ENCODE assay signal across 8 cellular contexts in the genomic region with DNA sequence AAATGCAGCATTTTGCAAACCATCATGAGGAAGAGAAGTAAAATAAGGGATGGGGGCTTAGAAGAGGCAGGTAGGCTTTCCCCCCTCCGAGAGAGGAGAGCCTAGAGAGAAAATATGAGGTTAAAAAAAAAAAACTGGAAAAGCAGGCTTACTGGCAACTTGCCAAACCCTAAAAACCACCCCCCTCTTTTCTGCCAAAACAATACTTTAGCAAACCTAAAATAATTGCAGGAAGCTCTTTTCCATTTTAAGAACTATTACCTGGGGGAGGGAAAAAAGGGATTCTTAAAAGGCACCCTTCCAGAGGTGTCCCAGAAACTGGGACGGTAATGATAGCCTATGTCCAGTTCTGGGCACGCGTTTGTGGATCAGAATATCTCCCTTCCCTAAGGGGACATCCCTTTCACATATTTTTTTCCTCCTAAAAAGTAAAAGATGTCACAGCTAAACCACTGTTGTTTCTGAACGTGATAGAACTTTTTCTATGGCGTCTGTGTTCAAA. TPM values are rescaled to one million over a fixed set of nuclear protein-coding genes. Genes with fewer than 3 reads are reported as not detected.
DNase-seq lines count a peak whose midpoint lies in the region; ATAC-seq and TF ChIP-seq lines count a peak whose summit lies in the region.

No MANE protein-coding gene starts in this region.

- H3K9me3 Mint-ChIP-seq in activated naive CD4-positive, alpha-beta T cell treated with anti-CD3 and anti-CD28 coated beads for 36 hours = no peaks in the 10 kb centered on the region

- H3K27me3 ChIP-seq in ascending aorta = no peaks in the 10 kb centered on the region
- H3K27me3 ChIP-seq in right lobe of liver = no peaks in the 10 kb centered on the region
- H3K27me3 ChIP-seq in upper lobe of left lung = no peaks in the 10 kb centered on the region

- no peaks in the 10 kb centered on the region for H3K36me3 ChIP-seq in ascending aorta
- no peaks in the 10 kb centered on the region for H3K36me3 ChIP-seq in right lobe of liver
- H3K36me3 ChIP-seq in upper lobe of left lung = no peaks in the 10 kb centered on the region

- no peak overlapping the region for H3K27ac Mint-ChIP-seq in activated naive CD4-positive, alpha-beta T cell treated with anti-CD3 and anti-CD28 coated beads for 36 hours

- no peaks in the 10 kb centered on the region for H3K36me3 Mint-ChIP-seq in activated naive CD4-positive, alpha-beta T cell treated with anti-CD3 and anti-CD28 coated beads for 36 hours (ENCODE audit: low read depth)

- H3K4me3 ChIP-seq in ascending aorta (peak overlapping the region; percentile 74 to 95), right lobe of liver (peak overlapping the region; percentile 69 to 83 (median 74)), upper lobe of left lung (peak overlapping the region; percentile 46 to 93 (median 69))

- H3K27ac ChIP-seq in ascending aorta = peak overlapping the region; percentile 95 to 98
- peak overlapping the region; percentile 58 to 98 (median 62) for H3K27ac ChIP-seq in right lobe of liver
- peak overlapping the region; percentile 75 to 96 (median 90) for H3K27ac ChIP-seq in upper lobe of left lung

- no peak for TF ChIP-seq POLR2A in right lobe of liver (IDR thresholded peaks at IDR 0.05)
- no peak for TF ChIP-seq POLR2A in upper lobe of left lung (IDR thresholded peaks at IDR 0.05)

- DNase-seq in activated naive CD4-positive, alpha-beta T cell treated with anti-CD3 and anti-CD28 coated beads for 36 hours = no peak
- DNase-seq in activated naive CD4-positive, alpha-beta T cell (lab: John Stamatoyannopoulos, UW) = no peak
- no peak for DNase-seq in ascending aorta (ENCODE audit: low spot score in 2 of 2)
- no peak for DNase-seq in right lobe of liver
- no peak for DNase-seq in upper lobe of left lung
- DNase-seq in activated effector memory CD4-positive, alpha-beta T cell treated with Interleukin-2 at 50 U/mL for 16 hours = no peak

- no peak for TF ChIP-seq CTCF in ascending aorta (IDR thresholded peaks at IDR 0.05)
- TF ChIP-seq CTCF in right lobe of liver (IDR thresholded peaks at IDR 0.05) = no peak
- TF ChIP-seq CTCF in upper lobe of left lung (IDR thresholded peaks at IDR 0.05) = no peak

- peaks cover 46% of the 10 kb centered on the region for H3K4me1 Mint-ChIP-seq in activated naive CD4-positive, alpha-beta T cell treated with anti-CD3 and anti-CD28 coated beads for 36 hours (ENCODE audit: low read depth)

- no peak for TF ChIP-seq EP300 in upper lobe of left lung (IDR thresholded peaks at IDR 0.05)

- no peaks in the 10 kb centered on the region for H3K9me3 ChIP-seq in ascending aorta
- no peaks in the 10 kb centered on the region for H3K9me3 ChIP-seq in right lobe of liver
- no peaks in the 10 kb centered on the region for H3K9me3 ChIP-seq in upper lobe of left lung

- H3K4me1 ChIP-seq in ascending aorta = peaks cover 8 to 31% of the 10 kb centered on the region in 2 donors
- peaks cover 0 to 42% (median 18%) of the 10 kb centered on the region in 4 donors for H3K4me1 ChIP-seq in right lobe of liver
- H3K4me1 ChIP-seq in upper lobe of left lung = peaks cover 32 to 57% (median 46%) of the 10 kb centered on the region in 4 donors

- H3K27me3 Mint-ChIP-seq in activated naive CD4-positive, alpha-beta T cell treated with anti-CD3 and anti-CD28 coated beads for 36 hours (ENCODE audit: low read depth) = peaks cover 19% of the 10 kb centered on the region

- CTCF ChIA-PET in activated naive CD4-positive, alpha-beta T cell treated with anti-CD3 and anti-CD28 coated beads for 36 hours (lab: Charles Lee) = interaction anchor here (1.3 kb wide), 1 partner anchor 31 kb away, joined by 5 read pairs; no protein-coding TSS in a partner anchor

- no peak for ATAC-seq in right lobe of liver
- ATAC-seq in upper lobe of left lung (ENCODE audit: low FRiP score in 2 of 2) = no peak
- ATAC-seq in GM21717 (IDR thresholded peaks at IDR 0.05; ENCODE audit: unreplicated experiment) = no peak
- no peak for ATAC-seq in GM19395 (IDR thresholded peaks at IDR 0.05; ENCODE audit: unreplicated experiment)

- H3K4me3 Mint-ChIP-seq in activated naive CD4-positive, alpha-beta T cell treated with anti-CD3 and anti-CD28 coated beads for 36 hours = peak overlapping the region; percentile 71

- intact Hi-C loops in activated naive CD4-positive, alpha-beta T cell treated with anti-CD3 and anti-CD28 coated beads for 36 hours (cut with micrococcal nuclease) = loop anchor here (1.0 kb wide), 1 partner anchor 238 kb away; no protein-coding TSS in a partner anchor
- intact Hi-C loops in ascending aorta (cut with DNase I) (loop anchor here (2.0 to 5.0 kb wide), 4 partner anchors 111 to 372 kb away; no protein-coding TSS in a partner anchor), right lobe of liver (cut with DNase I) (no loop called here)

- 7% methylated on average over 6 of the region's 6 CpGs for WGBS in right lobe of liver (ENCODE audit: insufficient coverage, low coverage, low lambda C conversion rate, missing lambda C conversion rate)
- 6 to 11% methylated on average over 6 of the region's 6 CpGs for WGBS in upper lobe of left lung, 2 donors

RNA-seq across cellular contexts. Expression of a gene that starts 1.2 kb away (rescaled TPM):
- 1 to 10 TPM in 1 of 2 experiments, under 1 TPM in 1; 0.98 to 1.1 TPM for total RNA-seq in activated naive CD4-positive, alpha-beta T cell treated with anti-CD3 and anti-CD28 coated beads for 36 hours
- total RNA-seq in ascending aorta (52.0 TPM), right lobe of liver (10 to 100 TPM; 36.7 to 97.2 (median 57.9) TPM), upper lobe of left lung (10 to 100 TPM; 33.5 to 94.3 (median 44.9) TPM)

Comparison
In these comparisons a context has a peak if more than half of its experiments do, and no peak if none do; other contexts are left out.
1. RNA of a gene that starts 1.2 kb away (total RNA-seq): 36.7 to 97.2 TPM in right lobe of liver, 52.0 TPM in ascending aorta (single experiment) and 33.5 to 94.3 TPM in upper lobe of left lung; 0.98 to 1.1 TPM in activated naive CD4-positive, alpha-beta T cell treated with anti-CD3 and anti-CD28 coated beads for 36 hours; every median in the first group is over 10 times any median in the second.
2. intact Hi-C loops: an anchor here in activated naive CD4-positive, alpha-beta T cell treated with anti-CD3 and anti-CD28 coated beads for 36 hours (1.0 kb wide) and ascending aorta (2.0 to 5.0 kb wide); none called in right lobe of liver.
3. Peak in every context shown above with its lines, with median percentiles within 50 percentile points of each other: H3K27ac ChIP-seq and H3K4me3 ChIP-seq.